8 cellular contexts compared by ENCODE assay signal in genomic region chr19:2775556-2776430, GRCh38. TPM values are rescaled to one million over a fixed set of nuclear protein-coding genes. Genes with fewer than 3 reads are reported as not detected.
A peak's percentile ranks its signal among the peaks of the same experiment; 100 is the strongest.
DNase-seq lines count a peak whose midpoint lies in the region; ATAC-seq and TF ChIP-seq lines count a peak whose summit lies in the region.

No MANE protein-coding gene starts in this region.

- TF ChIP-seq CTCF in left lung (IDR thresholded peaks at IDR 0.05) (no peak), Caco-2 (IDR thresholded peaks at IDR 0.05; ENCODE audit: insufficient read depth in 1 of 2, low read depth in 1 of 2, low read length in 1 of 2, severe bottlenecking in 1 of 2, unreplicated experiment in 1 of 2) (no peak)

- no peaks in the 10 kb centered on the region for H3K9me3 ChIP-seq in CD8-positive, alpha-beta memory T cell (ENCODE audit: low read length)
- H3K9me3 ChIP-seq in left lung, result no peaks in the 10 kb centered on the region
- no peaks in the 10 kb centered on the region for H3K9me3 ChIP-seq in neuronal stem cell (replicated peaks in 1 of 2; ENCODE audit: control insufficient read depth in 2 of 2, insufficient read depth in 1 of 2, low read depth in 1 of 2, low read length in 2 of 2)
- H3K9me3 ChIP-seq in Caco-2, result no peaks in the 10 kb centered on the region

- peak overlapping the region; percentile 87 to 99 (median 97) for H3K27ac Mint-ChIP-seq in CD8-positive, alpha-beta memory T cell
- no peak overlapping the region for H3K27ac Mint-ChIP-seq in Caco-2 (ENCODE audit: unreplicated experiment)

- peak; percentile 51 for ATAC-seq in left lung

- peaks cover 18% of the 10 kb centered on the region for H3K4me1 ChIP-seq in CD8-positive, alpha-beta memory T cell (ENCODE audit: insufficient read depth, low read length)
- H3K4me1 ChIP-seq in left lung (peaks cover 0 to 38% of the 10 kb centered on the region in 2 donors), neuronal stem cell (ENCODE audit: control insufficient read depth in 2 of 2, insufficient read depth in 1 of 2, low read depth in 1 of 2, low read length in 2 of 2) (no peaks in the 10 kb centered on the region), Caco-2 (no peaks in the 10 kb centered on the region)

- H2BK15ac ChIP-seq in neuronal stem cell (ENCODE audit: low read length), result no peak overlapping the region

- H3K9ac ChIP-seq in neuronal stem cell (ENCODE audit: low read depth, low read length, poor library complexity), result no peak overlapping the region

- no peak overlapping the region for H2AK5ac ChIP-seq in neuronal stem cell (ENCODE audit: low read depth, low read length)

- no peak overlapping the region for H2BK5ac ChIP-seq in neuronal stem cell (ENCODE audit: low read length)

- WGBS in neuronal stem cell (ENCODE audit: extremely low coverage in 2 of 2, insufficient read length in 2 of 2, insufficient replicate concordance in 1 of 2), 2 donors, result no CpG with 5 or more reads among the region's 29 CpGs

- H3K4me3 ChIP-seq in CD8-positive, alpha-beta memory T cell (ENCODE audit: low read length), result peak overlapping the region; percentile 28
- H3K4me3 ChIP-seq in left lung, result peak overlapping the region in 1 of 2 donors; percentile 21
- H3K4me3 ChIP-seq in neuronal stem cell (ENCODE audit: low read length in 2 of 2), result no peak overlapping the region
- no peak overlapping the region for H3K4me3 ChIP-seq in Caco-2 (ENCODE audit: low read depth, low read length)

- H4K91ac ChIP-seq in neuronal stem cell (ENCODE audit: low read depth, low read length, poor library complexity), result no peak overlapping the region

- no peak overlapping the region for H3K4ac ChIP-seq in neuronal stem cell (ENCODE audit: low read length)

- H3K4me3 Mint-ChIP-seq in CD8-positive, alpha-beta memory T cell, result peak overlapping the region; percentile 60 to 91 (median 79)
- no peak overlapping the region for H3K4me3 Mint-ChIP-seq in Caco-2 (ENCODE audit: unreplicated experiment)

- no peak overlapping the region for H2BK120ac ChIP-seq in neuronal stem cell (ENCODE audit: low read depth, low read length)

- CTCF ChIA-PET in CD8-positive, alpha-beta memory T cell (lab: Charles Lee), result interaction anchor here (0.5 to 1.0 kb wide), 2 partner anchors 26 to 223 kb away, joined by 3 to 4 read pairs; no protein-coding TSS in a partner anchor
- CTCF ChIA-PET in Caco-2 (lab: Charles Lee), result interaction anchor here (0.6 kb wide), 1 partner anchor 321 kb away, joined by 3 read pairs; no protein-coding TSS in a partner anchor

- H3K27me3 ChIP-seq in CD8-positive, alpha-beta memory T cell (ENCODE audit: insufficient read depth, low read length, poor library complexity, severe bottlenecking), result no peaks in the 10 kb centered on the region
- H3K27me3 ChIP-seq in left lung, result no peaks in the 10 kb centered on the region
- no peaks in the 10 kb centered on the region for H3K27me3 ChIP-seq in neuronal stem cell (ENCODE audit: control insufficient read depth in 3 of 3, insufficient read depth in 3 of 3, low read depth in 1 of 3, low read length in 3 of 3)
- no peaks in the 10 kb centered on the region for H3K27me3 ChIP-seq in Caco-2 (replicated peaks; ENCODE audit: control insufficient read depth, insufficient read depth, low read length)

- H4K8ac ChIP-seq in neuronal stem cell (ENCODE audit: low read depth, low read length), result no peak overlapping the region

- H3K23ac ChIP-seq in neuronal stem cell (ENCODE audit: low read depth, low read length, poor library complexity), result no peak overlapping the region

- H3K9me3 Mint-ChIP-seq in CD8-positive, alpha-beta memory T cell, result no peaks in the 10 kb centered on the region
- no peaks in the 10 kb centered on the region for H3K9me3 Mint-ChIP-seq in Caco-2 (ENCODE audit: unreplicated experiment)

- H3K18ac ChIP-seq in neuronal stem cell (ENCODE audit: low read length), result no peak overlapping the region

- H3K14ac ChIP-seq in neuronal stem cell (ENCODE audit: low read length), result no peak overlapping the region

- H3K27ac ChIP-seq in CD8-positive, alpha-beta memory T cell (ENCODE audit: low read depth, low read length), result peak overlapping the region; percentile 28
- peak overlapping the region; percentile 76 to 82 for H3K27ac ChIP-seq in left lung
- no peak overlapping the region for H3K27ac ChIP-seq in neuronal stem cell (replicated peaks; ENCODE audit: low read length)

- H3K79me1 ChIP-seq in neuronal stem cell (ENCODE audit: low read depth, low read length), result peaks cover 36% of the 10 kb centered on the region

- no peaks in the 10 kb centered on the region for H3K36me3 ChIP-seq in CD8-positive, alpha-beta memory T cell (ENCODE audit: insufficient read depth, low read length)
- H3K36me3 ChIP-seq in left lung (peaks cover 0 to 17% of the 10 kb centered on the region in 2 donors), neuronal stem cell (replicated peaks in 1 of 2; ENCODE audit: control insufficient read depth in 2 of 2, insufficient read depth in 2 of 2, low read length in 2 of 2) (peaks cover 15 to 48% of the 10 kb centered on the region in 2 donors), Caco-2 (ENCODE audit: control insufficient read depth, insufficient read depth, low read length) (no peaks in the 10 kb centered on the region)

- peaks cover 0 to 26% (median 2%) of the 10 kb centered on the region in 3 donors for H3K36me3 Mint-ChIP-seq in CD8-positive, alpha-beta memory T cell
- peaks cover 46% of the 10 kb centered on the region for H3K36me3 Mint-ChIP-seq in Caco-2 (ENCODE audit: insufficient read depth, unreplicated experiment)

- POLR2A ChIA-PET in CD8-positive, alpha-beta memory T cell (lab: Charles Lee), result no interaction called here
- POLR2A ChIA-PET in Caco-2 (lab: Charles Lee), result no interaction called here

- H3K4me1 Mint-ChIP-seq in CD8-positive, alpha-beta memory T cell, result peaks cover 32 to 58% (median 39%) of the 10 kb centered on the region in 3 donors
- H3K4me1 Mint-ChIP-seq in Caco-2 (ENCODE audit: low read depth, unreplicated experiment), result no peaks in the 10 kb centered on the region

- intact Hi-C loops in left lung (cut with DNase I) (no loop called here), Caco-2 (cut with micrococcal nuclease; ENCODE audit: unreplicated experiment) (no loop called here)

- H3K27me3 Mint-ChIP-seq in CD8-positive, alpha-beta memory T cell, result no peaks in the 10 kb centered on the region
- H3K27me3 Mint-ChIP-seq in Caco-2 (ENCODE audit: insufficient read depth, unreplicated experiment), result no peaks in the 10 kb centered on the region

- DNase-seq in CD8-positive, alpha-beta memory T cell, result peak; percentile 29 to 70 (median 58)
- peak; percentile 54 for DNase-seq in T-helper 9 cell
- DNase-seq in astrocyte of the hippocampus (ENCODE audit: low read depth, low spot score), result peak; percentile 69
- DNase-seq in left lung, result peak; percentile 72 to 81
- peak; percentile 44 for DNase-seq in stimulated activated CD8-positive, alpha-beta memory T cell treated with anti-CD3 and anti-CD28 coated beads, Interleukin-12 subunit alpha, Interleukin-12 subunit beta, amount 100 ng/mL, for 24 hours (ENCODE audit: extremely low read depth)
- no peak for DNase-seq in AG08396 (ENCODE audit: low spot score)
- DNase-seq in neuronal stem cell (ENCODE audit: low spot score), result no peak
- no peak for DNase-seq in Caco-2

- BruUV-seq in Caco-2 (replicated peaks; lab: Mats Ljungman, UMichigan), result no TSS peak

- H2AFZ ChIP-seq in neuronal stem cell (ENCODE audit: low read length), result no peak overlapping the region

- no peak overlapping the region for H2BK12ac ChIP-seq in neuronal stem cell (ENCODE audit: low read length)

- H3K4me2 ChIP-seq in neuronal stem cell (ENCODE audit: insufficient read depth, low read length, poor library complexity, severe bottlenecking), result no peak overlapping the region

RNA-seq across cellular contexts. Expression of gene SGTA, which starts 7.3 kb away (rescaled TPM):
- total RNA-seq in CD8-positive, alpha-beta memory T cell, result 10 to 100 TPM; 87.8 to 93.9 TPM
- polyA plus RNA-seq in CD8-positive, alpha-beta memory T cell, result 39.7 TPM
- 10 to 100 TPM; 39.6 to 46.3 TPM for total RNA-seq in left lung
- polyA plus RNA-seq in neuronal stem cell (2013, experiment 1 of 2), result 73.5 TPM
- polyA plus RNA-seq in neuronal stem cell (2013, experiment 2 of 2), result 71.9 TPM
- 90.1 TPM in 2 replicates for total RNA-seq in Caco-2 (2022)

RNA-seq across cellular contexts. Expression of gene THOP1, which starts 9.5 kb away (rescaled TPM):
- 100 to 1,000 TPM; 169 to 178 TPM for total RNA-seq in CD8-positive, alpha-beta memory T cell
- 40.2 TPM for polyA plus RNA-seq in CD8-positive, alpha-beta memory T cell
- total RNA-seq in left lung (10 to 100 TPM; 46.3 to 65.3 TPM), Caco-2 (2022) (118 and 119 TPM in 2 replicates)
- 82.0 TPM for polyA plus RNA-seq in neuronal stem cell (2013, experiment 1 of 2)
- polyA plus RNA-seq in neuronal stem cell (2013, experiment 2 of 2), result 74.8 TPM

RNA-seq across cellular contexts. Expression of gene SLC39A3, which starts 36.0 kb away (rescaled TPM):
- total RNA-seq in CD8-positive, alpha-beta memory T cell, result 10 to 100 TPM; 44.1 to 51.3 TPM
- polyA plus RNA-seq in CD8-positive, alpha-beta memory T cell, result 35.4 TPM
- total RNA-seq in left lung (10 to 100 TPM; 28.4 to 33.6 TPM), Caco-2 (2022) (33.2 and 35.0 TPM in 2 replicates)
- polyA plus RNA-seq in neuronal stem cell (2013, experiment 1 of 2), result 19.0 TPM
- polyA plus RNA-seq in neuronal stem cell (2013, experiment 2 of 2), result 19.4 TPM

RNA-seq across cellular contexts. Expression of gene ZNF554, which starts 43.9 kb away (rescaled TPM):
- total RNA-seq in CD8-positive, alpha-beta memory T cell, result 1 to 10 TPM; 2.1 to 2.3 TPM
- polyA plus RNA-seq in CD8-positive, alpha-beta memory T cell, result 5.7 TPM
- total RNA-seq in left lung, result 1 to 10 TPM; 2.1 to 4.1 TPM
- 4.6 TPM for polyA plus RNA-seq in neuronal stem cell (2013, experiment 1 of 2)
- polyA plus RNA-seq in neuronal stem cell (2013, experiment 2 of 2), result 4.5 TPM
- 3.6 and 3.7 TPM in 2 replicates for total RNA-seq in Caco-2 (2022)

RNA-seq across cellular contexts. Expression of gene DIRAS1, which starts 54.6 kb away (rescaled TPM):
- total RNA-seq in CD8-positive, alpha-beta memory T cell, result under 1 TPM in 1 of 2 experiments, not detected in 1; 0.18 TPM
- polyA plus RNA-seq in CD8-positive, alpha-beta memory T cell, result not detected
- total RNA-seq in left lung (1 to 10 TPM in 1 of 2 donors, under 1 TPM in 1; 0.71 to 2.0 TPM), Caco-2 (2022) (2.3 TPM in 2 replicates)
- 3.1 TPM for polyA plus RNA-seq in neuronal stem cell (2013, experiment 1 of 2)
- polyA plus RNA-seq in neuronal stem cell (2013, experiment 2 of 2), result 3.5 TPM

Comparison
In these comparisons a context has a peak if more than half of its experiments do, and no peak if none do; other contexts are left out.
1. DNase-seq: peak in CD8-positive, alpha-beta memory T cell (5 of 5), T-helper 9 cell (single experiment), astrocyte of the hippocampus (single experiment), left lung (2 of 2) and stimulated activated CD8-positive, alpha-beta memory T cell treated with anti-CD3 and anti-CD28 coated beads, Interleukin-12 subunit alpha, Interleukin-12 subunit beta, amount 100 ng/mL, for 24 hours (single experiment); none in AG08396 (single experiment), neuronal stem cell (single experiment) and Caco-2 (0 of 2).